Comparison of ENCODE assay signal across 1 cellular context in the genomic region with DNA sequence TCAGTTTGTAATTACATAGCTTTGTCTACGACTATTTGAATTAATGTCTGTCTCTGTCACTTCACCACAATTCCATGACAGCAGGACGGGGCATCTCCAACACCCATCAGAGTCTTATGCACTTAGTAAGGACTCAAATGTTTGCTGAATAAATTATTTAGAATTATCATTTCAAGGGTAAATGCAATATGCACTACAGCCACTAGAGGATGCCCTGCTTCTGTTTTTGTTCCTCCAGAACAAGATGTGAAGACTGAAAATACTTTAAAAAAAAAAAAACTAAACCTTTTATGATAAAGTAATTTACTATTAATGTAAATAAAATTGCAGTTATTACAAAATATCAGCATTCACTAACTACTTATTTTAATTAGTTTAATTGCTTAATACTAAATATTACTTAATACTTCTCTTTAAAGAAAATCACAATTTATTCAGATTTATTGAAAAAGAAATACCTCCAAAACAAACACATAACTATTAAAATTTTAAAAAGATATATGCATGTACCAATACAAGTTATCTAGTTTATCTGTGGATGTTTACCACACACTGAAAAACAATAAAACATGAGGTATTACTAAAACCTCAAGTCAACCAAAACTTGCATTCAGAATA.
TF ChIP-seq lines count a peak whose summit lies in the region.

No MANE protein-coding gene starts in this region.

TF ChIP-seq in HepG2, 621 proteins besides CTCF, POLR2A, EP300 and RAD21:
- TF ChIP-seq, protein P1, sequence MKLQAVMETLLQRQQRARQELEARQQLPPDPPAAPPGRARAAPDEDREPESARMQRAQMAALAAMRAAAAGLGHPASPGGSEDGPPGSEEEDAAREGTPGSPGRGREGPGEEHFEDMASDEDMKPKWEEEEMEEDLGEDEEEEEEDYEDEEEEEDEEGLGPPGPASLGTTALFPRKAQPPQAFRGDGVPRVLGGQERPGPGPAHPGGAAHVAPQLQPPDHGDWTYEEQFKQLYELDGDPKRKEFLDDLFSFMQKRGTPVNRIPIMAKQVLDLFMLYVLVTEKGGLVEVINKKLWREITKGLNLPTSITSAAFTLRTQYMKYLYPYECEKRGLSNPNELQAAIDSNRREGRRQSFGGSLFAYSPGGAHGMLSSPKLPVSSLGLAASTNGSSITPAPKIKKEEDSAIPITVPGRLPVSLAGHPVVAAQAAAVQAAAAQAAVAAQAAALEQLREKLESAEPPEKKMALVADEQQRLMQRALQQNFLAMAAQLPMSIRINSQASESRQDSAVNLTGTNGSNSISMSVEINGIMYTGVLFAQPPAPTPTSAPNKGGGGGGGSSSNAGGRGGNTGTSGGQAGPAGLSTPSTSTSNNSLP (IDR thresholded peaks at IDR 0.05; ENCODE audit: low read depth, low read length): peak; percentile 82; the same call in 1 of the 2 replicates
- peak; percentile 69 for TF ChIP-seq SMC3 (IDR thresholded peaks at IDR 0.05; ENCODE audit: low read length)
- TF ChIP-seq ZNF292 (CRISPR knock-in tag; IDR thresholded peaks at IDR 0.05; ENCODE audit: borderline replicate concordance, low read depth): no peak
- TF ChIP-seq STAG1 (CRISPR knock-in tag; IDR thresholded peaks at IDR 0.05): peak; percentile 75
TF ChIP-seq in HepG2: peak in this region for 3.
